Comparison of ENCODE assay signal across 29 cellular contexts in genomic region chr5:138829341-138829740, GRCh38. TPM values are rescaled to one million over a fixed set of nuclear protein-coding genes. Genes with fewer than 3 reads are reported as not detected.
A peak's percentile ranks its signal among the peaks of the same experiment; 100 is the strongest.
DNase-seq lines count a peak whose midpoint lies in the region; ATAC-seq, FAIRE-seq and TF ChIP-seq lines count a peak whose summit lies in the region.
"Had no signal": no experiment of that assay in that cellular context is flagged by ENCODE, and none has a peak within 500 bp of the region (broad histone marks: within the 10 kb centered on the region; RNA-seq: fewer than 3 reads in every experiment).

No MANE protein-coding gene starts in this region.

- no peak for FAIRE-seq in GM12878 (lab: Jason Lieb, UNC)

- H3K4me1 ChIP-seq in GM12878 (ENCODE audit: control insufficient read depth, insufficient read depth, low read length) (no peaks in the 10 kb centered on the region), tibial nerve (peaks cover 0 to 38% (median 8%) of the 10 kb centered on the region in 4 donors), A673 (ENCODE audit: insufficient read depth, low read length, poor library complexity, severe bottlenecking) (peaks cover 4% of the 10 kb centered on the region)

- H3K27me3 ChIP-seq in GM12878 (replicated peaks in 1 of 2; ENCODE audit: control insufficient read depth in 2 of 2, insufficient read depth in 2 of 2, low read length in 1 of 2) (no peaks in the 10 kb centered on the region), tibial nerve (no peaks in the 10 kb centered on the region), A673 (replicated peaks; ENCODE audit: insufficient read depth, low read depth, low read length, poor library complexity) (no peaks in the 10 kb centered on the region)
- H3K27me3 ChIP-seq: hepatocyte, ovary had no signal

- no peaks in the 10 kb centered on the region for H3K79me2 ChIP-seq in GM12878 (ENCODE audit: control insufficient read depth, insufficient read depth, low read length)

- POLR2A ChIA-PET in GM12878 (lab: Charles Lee) (no interaction called here), A673 (lab: Charles Lee; ENCODE audit: low non-redundant PET) (no interaction called here)

- H3K9me3 Mint-ChIP-seq in glutamatergic neuron (ENCODE audit: unreplicated experiment) = peaks cover 5% of the 10 kb centered on the region
- H3K9me3 Mint-ChIP-seq: dendritic cell treated with granulocyte-macrophage colony-stimulating factor and Interleukin-4, amounts not matched to agents 40 ng/mL and 50 ng/mL, for 4 days; natural killer cell treated with Interleukin-12 subunit alpha and Interleukin-12 subunit beta and Interleukin-15 and Interleukin-18, amount 100 ng/mL, for 72 hours had no signal

- H3K4me3 Mint-ChIP-seq in glutamatergic neuron (ENCODE audit: unreplicated experiment) = no peak overlapping the region
- H3K4me3 Mint-ChIP-seq: dendritic cell treated with granulocyte-macrophage colony-stimulating factor and Interleukin-4, amounts not matched to agents 40 ng/mL and 50 ng/mL, for 4 days; natural killer cell treated with Interleukin-12 subunit alpha and Interleukin-12 subunit beta and Interleukin-15 and Interleukin-18, amount 100 ng/mL, for 72 hours had no signal

- peak; percentile 13 for DNase-seq in COLO829 (ENCODE audit: low spot score)
- DNase-seq in HT1080 (ENCODE audit: low read depth) = peak; percentile 40
- no peak for DNase-seq in GM12878 (ENCODE audit: low read depth, low spot score)
- no peak for DNase-seq in glutamatergic neuron
- no peak for DNase-seq in tibial nerve (ENCODE audit: low spot score in 2 of 2)
- no peak for DNase-seq in SHP77 treated with DMSO at 0.1 percent for 48 hours (lab: John Stamatoyannopoulos, UW)
- no peak for DNase-seq in activated gamma-delta T cell (lab: John Stamatoyannopoulos, UW)
- DNase-seq in A673 (ENCODE audit: low spot score) = no peak
- DNase-seq: ACHN; activated CD4-positive, alpha-beta T cell treated with anti-CD3 and anti-CD28 coated beads for 48 hours; activated naive CD4-positive, alpha-beta T cell treated with Interleukin-2 at 50 U/mL for 16 hours; activated T-cell treated with anti-CD3 and anti-CD28 coated beads, Interleukin-2, amount 50 U/mL, for 48 hours; amygdala; C1 segment of cervical spinal cord; caudate nucleus; Karpas-422; left ventricle myocardium inferior; NCI-H1092 treated with DMSO at 0.1 percent for 48 hours; NCI-H1930; NCI-H2227 treated with DMSO at 0.1 percent for 48 hours; ovary; stimulated activated CD4-positive, alpha-beta T cell treated with anti-CD3 and anti-CD28 coated beads, Interleukin-4, amount 100 ng/mL, for 4 hours; stimulated activated naive CD8-positive, alpha-beta T cell treated with anti-CD3 and anti-CD28 coated beads, Interleukin-15, Interleukin-2, amounts not matched to agents 100 U/mL and 50 U/mL, for 24 hours had no signal

- TF ChIP-seq EP300 in GM12878 (IDR thresholded peaks at IDR 0.05; ENCODE audit: borderline replicate concordance in 1 of 2, control insufficient read depth in 1 of 2, low read depth in 2 of 2, low read length in 2 of 2) = no peak
- no peak for TF ChIP-seq EP300 in tibial nerve (IDR thresholded peaks at IDR 0.05)

- TF ChIP-seq POLR2A in GM12878 (IDR thresholded peaks at IDR 0.05; ENCODE audit: low read depth, low read length) = no peak
- no peak for TF ChIP-seq POLR2A in tibial nerve (IDR thresholded peaks at IDR 0.05)

- H3K9me3 ChIP-seq in GM12878 (replicated peaks; ENCODE audit: control insufficient read depth, insufficient read depth, low read length) (no peaks in the 10 kb centered on the region), tibial nerve (no peaks in the 10 kb centered on the region), A673 (ENCODE audit: low read depth, low read length, poor library complexity, severe bottlenecking) (no peaks in the 10 kb centered on the region)
- H3K9me3 ChIP-seq: left ventricle myocardium inferior, ovary, thoracic aorta had no signal

- H4K20me1 ChIP-seq in GM12878 (ENCODE audit: control insufficient read depth, insufficient read depth) = no peaks in the 10 kb centered on the region

- in situ Hi-C loops in GM12878 (cut with MboI) = no loop called here

- RAD21 ChIA-PET in GM12878 (lab: Charles Lee; ENCODE audit: unreplicated experiment) = no interaction called here

- ATAC-seq in GM12878 = no peak
- ATAC-seq: natural killer cell treated with Interleukin-12 subunit alpha and Interleukin-12 subunit beta and Interleukin-15 and Interleukin-18, amount 100 ng/mL, for 72 hours; stimulated activated naive CD8-positive, alpha-beta T cell treated with anti-CD3 and anti-CD28 coated beads, Interleukin-15, Interleukin-2, amounts not matched to agents 100 U/mL and 50 U/mL, for 24 hours had no signal

- H3K27ac Mint-ChIP-seq in glutamatergic neuron (ENCODE audit: unreplicated experiment) = peak overlapping the region; percentile 45
- H3K27ac Mint-ChIP-seq: dendritic cell treated with granulocyte-macrophage colony-stimulating factor and Interleukin-4, amounts not matched to agents 40 ng/mL and 50 ng/mL, for 4 days; natural killer cell treated with Interleukin-12 subunit alpha and Interleukin-12 subunit beta and Interleukin-15 and Interleukin-18, amount 100 ng/mL, for 72 hours had no signal

- no peak for TF ChIP-seq RAD21 in GM12878 (IDR thresholded peaks at IDR 0.05; ENCODE audit: insufficient read depth, low read depth, low read length)

- intact Hi-C loops in GM12878 (cut with micrococcal nuclease; ENCODE audit: unreplicated experiment) = loop anchor here (5.0 kb wide), 1 partner anchor 433 kb away; no protein-coding TSS in a partner anchor
- intact Hi-C loops in A673 (cut with micrococcal nuclease; ENCODE audit: unreplicated experiment) = loop anchor here (10.0 kb wide), 1 partner anchor 435 kb away; no protein-coding TSS in a partner anchor

- WGBS in GM12878 (ENCODE audit: insufficient coverage, insufficient replicate concordance, low lambda C conversion rate, missing lambda C conversion rate) = 98% methylated on average over 3 of the region's 3 CpGs
- 96 to 99% methylated on average over 3 of the region's 3 CpGs for WGBS in tibial nerve, 2 donors

- BruUV-seq in GM12878 (replicated peaks; lab: Mats Ljungman, UMichigan) (TSS peak; percentile 36), A673 (replicated peaks; lab: Mats Ljungman, UMichigan) (no TSS peak)

- no peak overlapping the region for H3K4me2 ChIP-seq in GM12878 (ENCODE audit: control insufficient read depth, insufficient read depth)
- H3K4me2 ChIP-seq: hepatocyte had no signal

- peaks cover 4% of the 10 kb centered on the region for H3K27me3 Mint-ChIP-seq in glutamatergic neuron (ENCODE audit: unreplicated experiment)
- H3K27me3 Mint-ChIP-seq: dendritic cell treated with granulocyte-macrophage colony-stimulating factor and Interleukin-4, amounts not matched to agents 40 ng/mL and 50 ng/mL, for 4 days; natural killer cell treated with Interleukin-12 subunit alpha and Interleukin-12 subunit beta and Interleukin-15 and Interleukin-18, amount 100 ng/mL, for 72 hours had no signal

- peaks cover 2 to 7% of the 10 kb centered on the region in 2 experiments; a peak in 3 of 4 replicates for H3K36me3 ChIP-seq in GM12878 (ENCODE audit: control insufficient read depth in 2 of 2, insufficient read depth in 2 of 2, low read length in 1 of 2)
- H3K36me3 ChIP-seq in tibial nerve = peaks cover 0 to 42% (median 4%) of the 10 kb centered on the region in 3 donors
- H3K36me3 ChIP-seq in A673 (ENCODE audit: insufficient read depth, low read length, poor library complexity, severe bottlenecking) = peaks cover 4% of the 10 kb centered on the region
- H3K36me3 ChIP-seq: ovary had no signal

- H3K27ac ChIP-seq in GM12878 (ENCODE audit: control insufficient read depth, insufficient read depth) = no peak overlapping the region
- no peak overlapping the region for H3K27ac ChIP-seq in tibial nerve
- H3K27ac ChIP-seq in A673 (ENCODE audit: low read depth, low read length, poor library complexity, severe bottlenecking) = no peak overlapping the region
- H3K27ac ChIP-seq: hepatocyte, left ventricle myocardium inferior, ovary, SK-N-MC, thoracic aorta had no signal

- H2AFZ ChIP-seq in GM12878 (ENCODE audit: control insufficient read depth, low read depth, low read length) = no peak overlapping the region
- H2AFZ ChIP-seq: hepatocyte had no signal

- H3K36me3 Mint-ChIP-seq in glutamatergic neuron (ENCODE audit: unreplicated experiment) = no peaks in the 10 kb centered on the region

- no peak overlapping the region for H3K9ac ChIP-seq in GM12878 (ENCODE audit: control insufficient read depth, insufficient read depth, low read length)

- SMC1A ChIA-PET in GM12878 (lab: Charles Lee; ENCODE audit: uncharacterized antibody, unreplicated experiment) = interaction anchor here (1.0 kb wide), 1 partner anchor 18 kb away, joined by 3 read pairs; no protein-coding TSS in a partner anchor

- peaks cover 34% of the 10 kb centered on the region for H3K4me1 Mint-ChIP-seq in glutamatergic neuron (ENCODE audit: low read depth, unreplicated experiment)

- CTCF ChIA-PET in GM12878 (lab: Yijun Ruan, JAX) = no interaction called here
- CTCF ChIA-PET in A673 (lab: Charles Lee) = no interaction called here

- TF ChIP-seq CTCF in GM12878 (IDR thresholded peaks at IDR 0.05 in 2 of 3, conservative IDR thresholded peaks at IDR 0.05 in 1 of 3; ENCODE audit: control insufficient read depth in 2 of 3, extremely low read depth in 1 of 3, insufficient read depth in 1 of 3, low read depth in 3 of 3, low read length in 3 of 3) (no peak), glutamatergic neuron (IDR thresholded peaks at IDR 0.05; ENCODE audit: partially characterized antibody, unreplicated experiment) (no peak), tibial nerve (IDR thresholded peaks at IDR 0.05) (no peak), A673 (conservative IDR thresholded peaks at IDR 0.05; ENCODE audit: low read depth, low read length) (no peak)

- H3K4me3 ChIP-seq in GM12878 = no peak overlapping the region
- H3K4me3 ChIP-seq in tibial nerve = no peak overlapping the region
- no peak overlapping the region for H3K4me3 ChIP-seq in A673 (ENCODE audit: low read depth, low read length, poor library complexity, severe bottlenecking)
- H3K4me3 ChIP-seq: hepatocyte, left ventricle myocardium inferior, ovary, SK-N-MC, thoracic aorta had no signal

RNA-seq across cellular contexts. Expression of gene LRRTM2, which starts 45.8 kb away (rescaled TPM):
- total RNA-seq in HT1080 (2014; rRNA removed; shearing (Covaris generic)) = 3.7 and 4.0 TPM in 2 replicates
- polyA plus RNA-seq in HT1080 (2015; cell fraction: cytosol; rRNA removed) = 4.3 and 7.2 TPM in 2 replicates
- polyA plus RNA-seq in HT1080 (2015; cell fraction: nucleus; rRNA removed) = 4.3 and 5.6 TPM in 2 replicates
- total RNA-seq in GM12878 (2013; cell fraction: nucleolus; rRNA removed) = 1.5 and 2.0 TPM in 2 replicates
- total RNA-seq in GM12878 (2014; rRNA removed) (0.05 and 0.06 TPM in 2 replicates), GM12878 (2014; rRNA removed; fragmentation: Illumina TruSeq; extraction: Trizol) (0.04 and 0.05 TPM in 2 replicates), GM12878 (2021) (0.05 TPM in 1 of 2 replicates, not detected in the other), glutamatergic neuron (ENCODE audit: unreplicated experiment) (28.9 TPM), tibial nerve (1 to 10 TPM in 2 of 4 donors, under 1 TPM in 2; 0.20 to 3.7 (median 0.81) TPM), A673 (2021) (0.39 and 0.67 TPM in 2 replicates)
- polyA plus RNA-seq in GM12878 (2011; ENCODE audit: low read depth) = not detected
- polyA plus RNA-seq in GM12878 (2011; rRNA removed) (0.07 and 0.08 TPM in 2 replicates), GM12878 (2014; fragmentation: Illumina TruSeq; extraction: Trizol) (0.04 and 0.27 TPM in 2 replicates), GM12878 (2014; fragmentation: Nextera tagmentation; extraction: Ambion mirVana) (not detected), GM12878 (2014; rRNA removed) (0.06 and 0.10 TPM in 2 replicates), GM12878 (2016; fragmentation: Nextera tagmentation; extraction: Ambion mirVana) (under 1 TPM; 0.11 to 0.14 TPM)
- not detected in 2 replicates for polyA plus RNA-seq in GM12878 (2011; cell fraction: cytosol; rRNA removed)
- 0.12 TPM in 2 replicates for polyA plus RNA-seq in GM12878 (2011; cell fraction: nucleus; rRNA removed)
- 0.03 and 0.06 TPM in 2 replicates for polyA plus RNA-seq in GM12878 (2012)
- polyA minus RNA-seq in GM12878 (2011; rRNA and poly(A)+ RNA removed) = 0.05 TPM in 1 of 2 replicates, not detected in the other
- polyA minus RNA-seq in GM12878 (2011; cell fraction: cytosol; rRNA and poly(A)+ RNA removed) = not detected in 2 replicates
- polyA minus RNA-seq in GM12878 (2011; cell fraction: nucleus; rRNA and poly(A)+ RNA removed) = under 0.01 and 0.10 TPM in 2 replicates
- total RNA-seq: activated CD8-positive, alpha-beta memory T cell treated with anti-CD3 and anti-CD28 coated beads for 36 hours; left ventricle myocardium inferior had no signal

Comparison
In these comparisons a context has a peak if more than half of its experiments do, and no peak if none do; other contexts are left out.
1. DNase-seq: peak in COLO829 (single experiment) and HT1080 (single experiment); none in GM12878 (single experiment), glutamatergic neuron (single experiment), tibial nerve (0 of 2), SHP77 treated with DMSO at 0.1 percent for 48 hours (single experiment), activated gamma-delta T cell (single experiment) and A673 (single experiment).